In the genomic region with DNA sequence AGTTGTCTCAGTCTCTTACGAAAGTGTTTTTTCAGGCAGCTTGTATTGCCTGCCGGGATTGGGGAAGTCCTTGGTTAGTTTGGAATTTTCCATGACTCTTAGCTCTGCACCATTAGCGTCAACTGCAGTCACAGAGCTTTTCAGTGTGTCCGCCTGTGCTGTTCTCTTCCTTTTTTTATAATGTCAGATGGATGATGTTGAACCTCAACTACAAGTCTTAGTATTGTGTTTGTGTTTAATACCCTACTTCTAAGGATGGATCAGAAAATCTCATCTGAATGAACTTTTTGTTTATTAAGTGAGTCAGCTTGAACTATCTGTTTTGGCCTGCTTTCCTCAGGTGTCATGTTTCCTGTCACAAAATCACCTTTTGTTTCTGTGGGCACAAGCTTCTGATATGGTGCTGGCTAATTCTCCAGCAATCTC, we compare ENCODE assay signal across 8 cellular contexts. TPM values are rescaled to one million over a fixed set of nuclear protein-coding genes. Genes with fewer than 3 reads are reported as not detected.
A peak's percentile ranks its signal among the peaks of the same experiment; 100 is the strongest.
DNase-seq lines count a peak whose midpoint lies in the region; ATAC-seq and TF ChIP-seq lines count a peak whose summit lies in the region.

No MANE protein-coding gene starts in this region.

- H3K9me3 ChIP-seq in lower lobe of right lung: no peaks in the 10 kb centered on the region

- H3K27ac ChIP-seq in ACC112 (ENCODE audit: low read depth, low read length) (peak overlapping the region; percentile 65), coronary artery (peak overlapping the region; percentile 80 to 96), lower lobe of right lung (peak overlapping the region; percentile 70)

- peaks cover 53% of the 10 kb centered on the region for H3K79me2 ChIP-seq in ACC112 (ENCODE audit: control insufficient read depth, insufficient read depth, low read length, unreplicated experiment)

- H3K27ac Mint-ChIP-seq in type B pancreatic cell: peak overlapping the region; percentile 8

- H2AFZ ChIP-seq in ACC112 (ENCODE audit: low read length, unreplicated experiment): no peak overlapping the region

- H3K27me3 ChIP-seq in ACC112 (ENCODE audit: insufficient read depth, low read length): no peaks in the 10 kb centered on the region
- no peaks in the 10 kb centered on the region for H3K27me3 ChIP-seq in lower lobe of right lung (ENCODE audit: low read depth)

- no peaks in the 10 kb centered on the region for H3K9me3 Mint-ChIP-seq in type B pancreatic cell

- DNase-seq in HuH-7.5 (ENCODE audit: low spot score): peak; percentile 43
- peak; percentile 74 for DNase-seq in coronary artery (ENCODE audit: low spot score)
- DNase-seq in lower lobe of right lung: no peak
- no peak for DNase-seq in type B pancreatic cell (ENCODE audit: extremely low spot score, unreplicated experiment)
- no peak for DNase-seq in cerebellar nuclear complex (lab: John Stamatoyannopoulos, UW)
- no peak for DNase-seq in activated CD4-positive, alpha-beta T cell treated with anti-CD3 and anti-CD28 coated beads, Interleukin-2, amount 50 U/mL, for 4 hours
- no peak for DNase-seq in stimulated activated CD4-positive, alpha-beta T cell treated with anti-CD3 and anti-CD28 coated beads, Interleukin-2, amount 100 ng/mL, for 24 hours

- H3K27me3 Mint-ChIP-seq in type B pancreatic cell: no peaks in the 10 kb centered on the region

- peak; percentile 63 to 64 for ATAC-seq in lower lobe of right lung

- peaks cover 24% of the 10 kb centered on the region for H3K36me3 Mint-ChIP-seq in type B pancreatic cell

- TF ChIP-seq CTCF in coronary artery (IDR thresholded peaks at IDR 0.05): no peak
- no peak for TF ChIP-seq CTCF in lower lobe of right lung (IDR thresholded peaks at IDR 0.05)
- TF ChIP-seq CTCF in type B pancreatic cell (conservative IDR thresholded peaks at IDR 0.05): no peak

- H3K4me1 ChIP-seq in ACC112 (ENCODE audit: control insufficient read depth, insufficient read depth, low read length, unreplicated experiment): peaks cover 25% of the 10 kb centered on the region
- peaks cover 68% of the 10 kb centered on the region for H3K4me1 ChIP-seq in lower lobe of right lung

- H3K4me3 Mint-ChIP-seq in type B pancreatic cell: no peak overlapping the region

- H3K36me3 ChIP-seq in ACC112 (ENCODE audit: insufficient read depth, low read length) (no peaks in the 10 kb centered on the region; the same call in 1 of the 2 replicates), lower lobe of right lung (peaks cover 19% of the 10 kb centered on the region)

- H3K4me1 Mint-ChIP-seq in type B pancreatic cell (ENCODE audit: unreplicated experiment): peaks cover 11% of the 10 kb centered on the region

- intact Hi-C loops in lower lobe of right lung (cut with DNase I): no loop called here

- H3K4me3 ChIP-seq in ACC112 (ENCODE audit: low read depth, low read length) (no peak overlapping the region; the same call in 1 of the 2 replicates), coronary artery (peak overlapping the region; percentile 58), lower lobe of right lung (no peak overlapping the region)

RNA-seq across cellular contexts. Expression of gene ATP6V0E1, which starts 33.1 kb away (rescaled TPM):
- total RNA-seq in lower lobe of right lung (285 TPM), type B pancreatic cell (ENCODE audit: low replicate concordance) (141 and 227 TPM in 2 replicates)

RNA-seq across cellular contexts. Expression of gene CREBRF, which starts 39.5 kb away (rescaled TPM):
- total RNA-seq in lower lobe of right lung: 50.2 TPM
- total RNA-seq in type B pancreatic cell (ENCODE audit: low replicate concordance): 11.9 and 15.2 TPM in 2 replicates

RNA-seq across cellular contexts. Expression of gene RPL26L1, which starts 57.4 kb away (rescaled TPM):
- 16.6 TPM for total RNA-seq in lower lobe of right lung
- total RNA-seq in type B pancreatic cell (ENCODE audit: low replicate concordance): 40.4 and 54.2 TPM in 2 replicates

Comparison
In these comparisons a context has a peak if more than half of its experiments do, and no peak if none do; other contexts are left out.
1. DNase-seq: peak in HuH-7.5 (single experiment) and coronary artery (single experiment); none in lower lobe of right lung (single experiment), type B pancreatic cell (single experiment), cerebellar nuclear complex (0 of 2), activated CD4-positive, alpha-beta T cell treated with anti-CD3 and anti-CD28 coated beads, Interleukin-2, amount 50 U/mL, for 4 hours (0 of 2) and stimulated activated CD4-positive, alpha-beta T cell treated with anti-CD3 and anti-CD28 coated beads, Interleukin-2, amount 100 ng/mL, for 24 hours (0 of 2).
2. Peak in every context shown above with its lines, with median percentiles within 50 percentile points of each other: H3K27ac ChIP-seq.